Comparison of ENCODE assay signal across 1 cellular context in the genomic region with DNA sequence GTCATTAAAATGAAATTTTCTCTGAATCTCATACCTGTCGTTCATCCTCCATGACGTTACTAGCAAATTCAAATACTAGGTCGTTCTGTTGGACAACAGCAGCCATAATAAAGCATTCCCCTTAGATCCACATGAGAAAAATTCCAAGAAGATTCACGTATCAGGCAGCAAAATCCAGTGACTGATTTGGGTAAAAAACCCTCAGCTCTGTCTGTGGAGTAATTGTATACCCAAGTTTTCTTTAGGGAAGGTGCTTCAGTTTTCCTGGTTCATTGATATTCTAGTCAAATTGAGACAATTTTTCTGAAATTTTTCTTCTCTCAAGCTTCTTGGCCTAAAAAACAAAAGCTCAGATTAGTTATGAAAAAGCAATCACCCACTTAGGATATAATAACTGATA.
TF ChIP-seq lines count a peak whose summit lies in the region.

No MANE protein-coding gene starts in this region.

TF ChIP-seq in K562, 482 proteins besides CTCF, POLR2A, EP300 and RAD21 (continued from another document):
- no peak for TF ChIP-seq FOXP4 (CRISPR knock-in tag; IDR thresholded peaks at IDR 0.05; ENCODE audit: borderline replicate concordance)
- no peak for TF ChIP-seq FOXA3 (CRISPR knock-in tag; conservative IDR thresholded peaks at IDR 0.05 in 1 of 2, IDR thresholded peaks at IDR 0.05 in 1 of 2)
- no peak for TF ChIP-seq LARP7 (IDR thresholded peaks at IDR 0.05)
- no peak for TF ChIP-seq MCM7 (IDR thresholded peaks at IDR 0.05)
- no peak for TF ChIP-seq HES1 (IDR thresholded peaks at IDR 0.05; ENCODE audit: low read depth)
- no peak for TF ChIP-seq KHSRP (IDR thresholded peaks at IDR 0.05)
- TF ChIP-seq SIN3A (IDR thresholded peaks at IDR 0.05; ENCODE audit: borderline replicate concordance in 2 of 2, control insufficient read depth in 1 of 2, low read depth in 2 of 2, low read length in 2 of 2) = no peak
- no peak for TF ChIP-seq NR4A1 (CRISPR knock-in tag; IDR thresholded peaks at IDR 0.05)
- TF ChIP-seq NR4A1 (tag; IDR thresholded peaks at IDR 0.05) = no peak
- no peak for TF ChIP-seq ZNF785 (CRISPR knock-in tag; IDR thresholded peaks at IDR 0.05)
- no peak for TF ChIP-seq ZNF239 (CRISPR knock-in tag; IDR thresholded peaks at IDR 0.05)
- no peak for TF ChIP-seq ZBTB33 (CRISPR knock-in tag; IDR thresholded peaks at IDR 0.05)
- no peak for TF ChIP-seq SP2 (IDR thresholded peaks at IDR 0.05; ENCODE audit: extremely low read depth, low read depth, low read length, poor library complexity, severe bottlenecking)
TF ChIP-seq in K562: peak in this region for 0.
